In the genomic region with DNA sequence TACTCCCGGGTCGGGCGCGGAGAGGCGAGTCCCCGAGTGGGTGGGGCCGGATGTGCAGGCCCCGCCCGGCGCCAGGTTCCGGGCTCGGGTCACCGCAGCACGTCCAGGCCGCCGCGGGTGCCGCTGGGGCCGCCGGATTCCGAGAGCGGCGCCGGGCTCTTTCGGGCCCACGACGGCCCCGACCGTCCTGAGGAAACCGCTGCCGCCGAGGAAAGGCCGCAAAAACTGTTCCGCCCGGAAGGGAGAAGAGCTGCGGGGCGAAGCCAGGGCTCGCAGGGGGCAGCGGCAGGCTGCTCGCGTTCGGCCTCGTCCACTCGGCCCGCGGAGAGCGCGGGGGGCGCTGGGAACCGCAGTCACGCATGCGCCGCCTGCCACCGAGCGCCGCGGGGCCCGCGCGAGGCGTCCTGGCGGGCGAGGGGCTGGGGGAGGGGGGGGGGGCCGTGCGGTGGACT, we compare ENCODE assay signal across 8 cellular contexts. TPM values are rescaled to one million over a fixed set of nuclear protein-coding genes. Genes with fewer than 3 reads are reported as not detected.
DNase-seq lines count a peak whose midpoint lies in the region; ATAC-seq and TF ChIP-seq lines count a peak whose summit lies in the region.

Gene ZKSCAN2, minus strand, starts transcription at position 342 of the 452 bp plus-strand sequence. CDS start 718 bp downstream, outside the sequence.

- peak within 1 kb of the TSS; percentile 75 for H3K27ac ChIP-seq in mammary epithelial cell (ENCODE audit: insufficient read depth, low read depth, low read length)

- H3K79me2 ChIP-seq in mammary epithelial cell (ENCODE audit: insufficient read depth, low read length): peaks cover 63% of the 10 kb centered on the region

- H3K4me1 Mint-ChIP-seq in immature natural killer cell: peaks cover 45 to 54% of the 10 kb centered on the region in 2 donors

- intact Hi-C loops in mammary epithelial cell (cut with micrococcal nuclease): no loop called here

- BruUV-seq in mammary epithelial cell (replicated peaks; lab: Mats Ljungman, UMichigan): no TSS peak

- WGBS in mammary epithelial cell (ENCODE audit: low coverage, missing lambda C conversion rate): 1% methylated on average over 13 of the region's 65 CpGs

- H4K20me1 ChIP-seq in mammary epithelial cell (ENCODE audit: insufficient read depth, low read length): peaks cover 2% of the 10 kb centered on the region

- peak within 1 kb of the TSS; percentile 85 to 98 (median 95) for H3K27ac Mint-ChIP-seq in immature natural killer cell

- H3K4me3 ChIP-seq in WI38 (ENCODE audit: low read depth, low read length) (peak within 1 kb of the TSS; percentile 89), mammary epithelial cell (replicated peaks in 1 of 3; ENCODE audit: insufficient read depth in 1 of 3, low read depth in 2 of 3, low read length in 3 of 3) (peak within 1 kb of the TSS; percentile 81 to 88 (median 85))

- ATAC-seq in HG02884 (IDR thresholded peaks at IDR 0.05; ENCODE audit: unreplicated experiment): peak; percentile 84

- peak within 1 kb of the TSS; percentile 98 for H3K4me2 ChIP-seq in mammary epithelial cell (ENCODE audit: insufficient read depth, low read depth, low read length)

- peak within 1 kb of the TSS; percentile 88 for H2AFZ ChIP-seq in mammary epithelial cell (ENCODE audit: low read depth, low read length)

- no peaks in the 10 kb centered on the region for H3K9me3 Mint-ChIP-seq in immature natural killer cell

- H3K27me3 Mint-ChIP-seq in immature natural killer cell (ENCODE audit: low read depth in 3 of 3): peaks cover 12 to 17% (median 12%) of the 10 kb centered on the region in 3 donors

- TF ChIP-seq CTCF in WI38 (IDR thresholded peaks at IDR 0.05; ENCODE audit: low read depth, low read length): no peak
- TF ChIP-seq CTCF in mammary epithelial cell (conservative IDR thresholded peaks at IDR 0.05 in 1 of 2, IDR thresholded peaks at IDR 0.05 in 1 of 2; ENCODE audit: extremely low read depth in 1 of 2, insufficient read depth in 1 of 2, low read depth in 1 of 2, low read length in 2 of 2): no peak

- H3K36me3 Mint-ChIP-seq in immature natural killer cell: peaks cover 0 to 3% (median 0%) of the 10 kb centered on the region in 3 donors

- dilution Hi-C loops in mammary epithelial cell (cut with HindIII; ENCODE audit: low sequenced_read_pairs): no loop called here

- in situ Hi-C loops in mammary epithelial cell (cut with MboI; ENCODE audit: low sequenced_read_pairs in 2 of 2): loop anchor here in 1 of 2 donors (25.0 kb wide), 1 partner anchor 1855 kb away; no protein-coding TSS in a partner anchor

- peak within 1 kb of the TSS; percentile 94 to 97 (median 95) for H3K4me3 Mint-ChIP-seq in immature natural killer cell

- DNase-seq in NCI-H524 (lab: John Stamatoyannopoulos, UW) (peak; percentile 81 to 85), NCI-H524 treated with DMSO at 0.1 percent for 48 hours (lab: John Stamatoyannopoulos, UW) (no peak), NCI-H1930 (lab: John Stamatoyannopoulos, UW) (peak; percentile 81 to 92), mammary epithelial cell (peak; percentile 92), immature natural killer cell (peak; percentile 81 to 85 (median 83)), smooth muscle cell of the brain vasculature (ENCODE audit: low read depth, low spot score) (peak; percentile 60)

- H3K36me3 ChIP-seq in mammary epithelial cell (ENCODE audit: insufficient read depth, low read length): no peaks in the 10 kb centered on the region

- peaks cover 15% of the 10 kb centered on the region for H3K4me1 ChIP-seq in mammary epithelial cell (ENCODE audit: insufficient read depth, low read length)

- H3K9ac ChIP-seq in mammary epithelial cell (ENCODE audit: insufficient read depth, low read length): peak within 1 kb of the TSS; percentile 88

- H3K27me3 ChIP-seq in mammary epithelial cell (ENCODE audit: insufficient read depth, low read length): no peaks in the 10 kb centered on the region

- no peaks in the 10 kb centered on the region for H3K9me3 ChIP-seq in mammary epithelial cell (replicated peaks; ENCODE audit: insufficient read depth, low read length)

- CTCF ChIA-PET in mammary epithelial cell (lab: Charles Lee; ENCODE audit: low non-redundant PET): no interaction called here

RNA-seq across cellular contexts. Expression of gene ZKSCAN2, which starts in this region (rescaled TPM):
- 1 to 10 TPM; 6.2 to 6.4 TPM for total RNA-seq in mammary epithelial cell
- 1.4 TPM for polyA plus RNA-seq in mammary epithelial cell
- polyA minus RNA-seq in mammary epithelial cell: 10.7 TPM
- 1 to 10 TPM in 2 of 3 donors, under 1 TPM in 1; 0.86 to 2.7 (median 1.5) TPM for polyA plus RNA-seq in immature natural killer cell
